8 cellular contexts compared by ENCODE assay signal in genomic region chr16:31093132-31093703, GRCh38. TPM values are rescaled to one million over a fixed set of nuclear protein-coding genes. Genes with fewer than 3 reads are reported as not detected.
DNase-seq lines count a peak whose midpoint lies in the region; ATAC-seq, FAIRE-seq and TF ChIP-seq lines count a peak whose summit lies in the region.

No MANE protein-coding gene starts in this region.

- peaks cover 2% of the 10 kb centered on the region; the same call in 1 of the 2 replicates for H3K4me1 ChIP-seq in H9 (ENCODE audit: insufficient read depth, low read length)
- H3K4me1 ChIP-seq in endothelial cell of umbilical vein (ENCODE audit: control insufficient read depth, extremely low read depth, insufficient read depth, low read length) = peaks cover 3% of the 10 kb centered on the region
- H3K4me1 ChIP-seq in neuronal stem cell (ENCODE audit: control insufficient read depth in 2 of 2, insufficient read depth in 1 of 2, low read depth in 1 of 2, low read length in 2 of 2) = peaks cover 0 to 6% of the 10 kb centered on the region in 2 donors

- H2AFZ ChIP-seq in H9 (ENCODE audit: low read length) = no peak overlapping the region
- H2AFZ ChIP-seq in endothelial cell of umbilical vein (ENCODE audit: low read depth, low read length) = no peak overlapping the region
- H2AFZ ChIP-seq in neuronal stem cell (ENCODE audit: low read length) = no peak overlapping the region

- peaks cover 5 to 22% (median 22%) of the 10 kb centered on the region in 3 experiments; a peak in 6 of 7 replicates for H3K36me3 Mint-ChIP-seq in H9 (ENCODE audit: insufficient read depth in 1 of 3, low read depth in 3 of 3)

- H3K4me1 Mint-ChIP-seq in H9 = peaks cover 9 to 15% of the 10 kb centered on the region in 2 experiments

- H3K9me3 Mint-ChIP-seq in H9 = no peaks in the 10 kb centered on the region; a peak in 1 of 5 replicates

- no peak overlapping the region for H2BK15ac ChIP-seq in H9 (ENCODE audit: low read depth, low read length)
- no peak overlapping the region for H2BK15ac ChIP-seq in neuronal stem cell (ENCODE audit: low read length)

- TF ChIP-seq CTCF in H9 (conservative IDR thresholded peaks at IDR 0.05) = no peak
- TF ChIP-seq CTCF in endothelial cell of umbilical vein (IDR thresholded peaks at IDR 0.05; ENCODE audit: extremely low read depth in 1 of 2, insufficient read depth in 1 of 2, low read depth in 1 of 2, low read length in 2 of 2) = no peak

- H3K4ac ChIP-seq in H9 (ENCODE audit: low read depth, low read length) (no peak overlapping the region), neuronal stem cell (ENCODE audit: low read length) (no peak overlapping the region)

- H3K79me2 ChIP-seq in H9 (ENCODE audit: insufficient read depth, low read length) (peaks cover 2% of the 10 kb centered on the region; the same call in 1 of the 2 replicates), endothelial cell of umbilical vein (ENCODE audit: control insufficient read depth, insufficient read depth, low read length) (peaks cover 10% of the 10 kb centered on the region)

- H3K14ac ChIP-seq in H9 (ENCODE audit: insufficient read depth, low read length) (no peak overlapping the region), neuronal stem cell (ENCODE audit: low read length) (no peak overlapping the region)

- H2BK120ac ChIP-seq in H9 (ENCODE audit: low read depth, low read length, poor library complexity, severe bottlenecking) (no peak overlapping the region), neuronal stem cell (ENCODE audit: low read depth, low read length) (no peak overlapping the region)

- intact Hi-C loops in endothelial cell of umbilical vein (cut with micrococcal nuclease) = no loop called here

- peak; percentile 15 for FAIRE-seq in endothelial cell of umbilical vein (lab: Jason Lieb, UNC)

- H3K23ac ChIP-seq in H9 (ENCODE audit: insufficient read length, low read depth, low read length) (no peak overlapping the region), neuronal stem cell (ENCODE audit: low read depth, low read length, poor library complexity) (no peak overlapping the region)

- no peak overlapping the region for H2BK5ac ChIP-seq in H9 (ENCODE audit: insufficient read length, low read length)
- peak overlapping the region; percentile 75 for H2BK5ac ChIP-seq in neuronal stem cell (ENCODE audit: low read length)

- H3K27ac ChIP-seq in H9 (ENCODE audit: insufficient read length, low read depth, low read length) = no peak overlapping the region
- H3K27ac ChIP-seq in endothelial cell of umbilical vein (ENCODE audit: insufficient read depth, low read depth, low read length) = no peak overlapping the region
- no peak overlapping the region for H3K27ac ChIP-seq in neuronal stem cell (replicated peaks; ENCODE audit: low read length)

- H4K5ac ChIP-seq in H9 (ENCODE audit: insufficient read length, low read depth, low read length) = no peak overlapping the region

- no peaks in the 10 kb centered on the region; the same call in 1 of the 2 replicates for H3K27me3 Mint-ChIP-seq in H9 (ENCODE audit: low read depth)

- no peaks in the 10 kb centered on the region for H3K9me3 ChIP-seq in H9 (ENCODE audit: control insufficient read depth, low read depth, low read length)
- no peaks in the 10 kb centered on the region for H3K9me3 ChIP-seq in endothelial cell of umbilical vein (replicated peaks; ENCODE audit: control insufficient read depth, insufficient read depth, low read length)
- peaks cover 0 to 6% of the 10 kb centered on the region in 2 donors for H3K9me3 ChIP-seq in neuronal stem cell (replicated peaks in 1 of 2; ENCODE audit: control insufficient read depth in 2 of 2, insufficient read depth in 1 of 2, low read depth in 1 of 2, low read length in 2 of 2)

- H3K4me3 ChIP-seq in endothelial cell of umbilical vein (replicated peaks in 1 of 3; ENCODE audit: insufficient read depth in 1 of 3, low read depth in 1 of 3, low read length in 3 of 3) (peak overlapping the region in 1 of 3 experiments; percentile 35), neuronal stem cell (ENCODE audit: low read length in 2 of 2) (peak overlapping the region in 1 of 2 donors; percentile 78)

- no peak overlapping the region for H2BK12ac ChIP-seq in H9 (ENCODE audit: insufficient read length, low read depth, low read length)
- H2BK12ac ChIP-seq in neuronal stem cell (ENCODE audit: low read length) = no peak overlapping the region

- dilution Hi-C loops in endothelial cell of umbilical vein (cut with MboI; ENCODE audit: extremely low pct_ligation_motif_present, low sequenced_read_pairs) = no loop called here

- H2AK5ac ChIP-seq in H9 (ENCODE audit: insufficient read length, low read length) (no peak overlapping the region), neuronal stem cell (ENCODE audit: low read depth, low read length) (no peak overlapping the region)

- WGBS in H9 (ENCODE audit: extremely low coverage, insufficient read length, low lambda C conversion rate) = no CpG with 5 or more reads among the region's 17 CpGs
- WGBS in neuronal stem cell (ENCODE audit: extremely low coverage in 2 of 2, insufficient read length in 2 of 2, insufficient replicate concordance in 1 of 2), 2 donors = no CpG with 5 or more reads among the region's 17 CpGs

- H3K27me3 ChIP-seq in H9 (ENCODE audit: insufficient read depth, low read length) (no peaks in the 10 kb centered on the region), endothelial cell of umbilical vein (ENCODE audit: control insufficient read depth in 2 of 2, insufficient read depth in 2 of 2, low read length in 2 of 2) (no peaks in the 10 kb centered on the region), neuronal stem cell (ENCODE audit: control insufficient read depth in 3 of 3, insufficient read depth in 3 of 3, low read depth in 1 of 3, low read length in 3 of 3) (no peaks in the 10 kb centered on the region)

- BruUV-seq in endothelial cell of umbilical vein (replicated peaks; lab: Mats Ljungman, UMichigan) = no TSS peak

- POLR2A ChIA-PET in endothelial cell of umbilical vein (lab: Charles Lee) = no interaction called here

- H2BK20ac ChIP-seq in H9 (ENCODE audit: low read depth, low read length, poor library complexity, severe bottlenecking) = no peak overlapping the region

- peaks cover 2% of the 10 kb centered on the region for H3K79me1 ChIP-seq in H9 (ENCODE audit: insufficient read depth, low read depth, low read length, poor library complexity, severe bottlenecking)
- peaks cover 5% of the 10 kb centered on the region for H3K79me1 ChIP-seq in neuronal stem cell (ENCODE audit: low read depth, low read length)

- in situ Hi-C loops in SK-MEL-5 (cut with HindIII; ENCODE audit: low pct_unique_long_range_greater_than_20kb, low sequenced_read_pairs) = no loop called here

- TF ChIP-seq POLR2A in endothelial cell of umbilical vein (IDR thresholded peaks at IDR 0.05; ENCODE audit: low read depth, low read length) = no peak
- no peak for TF ChIP-seq POLR2A in GM18505 (IDR thresholded peaks at IDR 0.05; ENCODE audit: borderline replicate concordance, extremely low read depth, insufficient read depth, insufficient read length)

- H3K4me2 ChIP-seq in H9 (ENCODE audit: insufficient read depth, insufficient read length, low read length) (peak overlapping the region; percentile 52), endothelial cell of umbilical vein (ENCODE audit: insufficient read depth, low read length) (peak overlapping the region; percentile 41), neuronal stem cell (ENCODE audit: insufficient read depth, low read length, poor library complexity, severe bottlenecking) (peak overlapping the region; percentile 43)

- no peaks in the 10 kb centered on the region for H3K9me1 ChIP-seq in endothelial cell of umbilical vein (replicated peaks; ENCODE audit: control insufficient read depth, extremely low read depth, insufficient read depth, low read length)

- no peak overlapping the region for H3K9ac ChIP-seq in H9 (ENCODE audit: extremely low read depth, insufficient read length, low read length)
- H3K9ac ChIP-seq in endothelial cell of umbilical vein (replicated peaks; ENCODE audit: extremely low read depth, insufficient read depth, low read length) = peak overlapping the region; percentile 63
- no peak overlapping the region for H3K9ac ChIP-seq in neuronal stem cell (ENCODE audit: low read depth, low read length, poor library complexity)

- H3K4me3 Mint-ChIP-seq in H9 = peak overlapping the region; percentile 92 to 99

- peaks cover 3% of the 10 kb centered on the region for H4K20me1 ChIP-seq in H9 (ENCODE audit: control insufficient read depth, insufficient read depth, insufficient read length)
- H4K20me1 ChIP-seq in endothelial cell of umbilical vein (replicated peaks; ENCODE audit: control insufficient read depth, extremely low read depth, insufficient read depth, low read length) = no peaks in the 10 kb centered on the region

- no peak overlapping the region for H3K27ac Mint-ChIP-seq in H9

- no peak overlapping the region for H3K18ac ChIP-seq in H9 (ENCODE audit: insufficient read length, low read depth, low read length)
- no peak overlapping the region for H3K18ac ChIP-seq in neuronal stem cell (ENCODE audit: low read length)

- no peak overlapping the region for H3K56ac ChIP-seq in H9 (ENCODE audit: insufficient read length, low read depth, low read length)

- peaks cover 11% of the 10 kb centered on the region for H3K23me2 ChIP-seq in H9 (ENCODE audit: insufficient read length, low read depth, low read length, poor library complexity, severe bottlenecking)

- peaks cover 2 to 6% of the 10 kb centered on the region in 2 experiments for H3K36me3 ChIP-seq in endothelial cell of umbilical vein (ENCODE audit: control insufficient read depth in 2 of 2, extremely low read depth in 1 of 2, insufficient read depth in 2 of 2, low read length in 2 of 2)
- H3K36me3 ChIP-seq in neuronal stem cell (replicated peaks in 1 of 2; ENCODE audit: control insufficient read depth in 2 of 2, insufficient read depth in 2 of 2, low read length in 2 of 2) = peaks cover 17 to 24% of the 10 kb centered on the region in 2 donors

- CTCF ChIA-PET in endothelial cell of umbilical vein (lab: Charles Lee) = interaction anchor here (0.7 to 6.5 kb wide), 7 partner anchors 19 to 248 kb away, joined by 3 to 66 read pairs (median 5); partner anchors contain the start of genes HSD3B7, KAT8, ZNF646 and ZNF668

- no peak overlapping the region for H3T11ph ChIP-seq in H9 (ENCODE audit: low read length)

- H4K8ac ChIP-seq in H9 (replicated peaks; ENCODE audit: insufficient read length, low read depth, low read length) = no peak overlapping the region
- H4K8ac ChIP-seq in neuronal stem cell (ENCODE audit: low read depth, low read length) = no peak overlapping the region

- H4K91ac ChIP-seq in H9 (ENCODE audit: insufficient read length, low read depth, low read length) (no peak overlapping the region), neuronal stem cell (ENCODE audit: low read depth, low read length, poor library complexity) (no peak overlapping the region)

- DNase-seq in AG08395 (ENCODE audit: low spot score) (peak; percentile 56), H9 (peak; percentile 69), SK-MEL-5 (ENCODE audit: low read depth, low spot score) (peak; percentile 70), endothelial cell of umbilical vein (ENCODE audit: low read depth, low spot score) (no peak), neuronal stem cell (ENCODE audit: low spot score) (peak; percentile 33), GOT3 (lab: John Stamatoyannopoulos, UW) (no peak)

- ATAC-seq in GM18505 (IDR thresholded peaks at IDR 0.05; ENCODE audit: unreplicated experiment) (no peak), GM18502 (IDR thresholded peaks at IDR 0.05; ENCODE audit: poor library complexity, unreplicated experiment) (no peak)

RNA-seq across cellular contexts. Expression of gene VKORC1, which starts 1.4 kb away (rescaled TPM):
- total RNA-seq in H9 (2021) = 93.9 and 94.5 TPM in 2 replicates
- total RNA-seq in SK-MEL-5 (2014; rRNA removed; shearing (Covaris generic)) = 206 and 219 TPM in 2 replicates
- polyA plus RNA-seq in SK-MEL-5 (2015; cell fraction: cytosol; rRNA removed) = 377 and 562 TPM in 2 replicates
- 46.8 and 55.2 TPM in 2 replicates for polyA plus RNA-seq in SK-MEL-5 (2015; cell fraction: nucleus; rRNA removed)
- 91.8 and 93.5 TPM in 2 replicates for total RNA-seq in endothelial cell of umbilical vein
- polyA plus RNA-seq in endothelial cell of umbilical vein = 586 and 728 TPM in 2 replicates
- 280 and 326 TPM in 2 replicates for polyA plus RNA-seq in endothelial cell of umbilical vein (2011; cell fraction: cytosol; rRNA removed)
- 108 and 116 TPM in 2 replicates for polyA plus RNA-seq in endothelial cell of umbilical vein (2011; cell fraction: nucleus; rRNA removed)
- polyA plus RNA-seq in endothelial cell of umbilical vein (2012) = 127 and 148 TPM in 2 replicates
- 286 and 321 TPM in 2 replicates for polyA minus RNA-seq in endothelial cell of umbilical vein
- polyA minus RNA-seq in endothelial cell of umbilical vein (2011; cell fraction: cytosol; rRNA and poly(A)+ RNA removed) = 75.9 TPM
- 22.7 and 23.5 TPM in 2 replicates for polyA minus RNA-seq in endothelial cell of umbilical vein (2011; cell fraction: nucleus; rRNA and poly(A)+ RNA removed)
- 92.1 TPM for polyA plus RNA-seq in neuronal stem cell (2013, experiment 1 of 2)
- polyA plus RNA-seq in neuronal stem cell (2013, experiment 2 of 2) = 93.7 TPM

RNA-seq across cellular contexts. Expression of gene PRSS53, which starts 4.5 kb away (rescaled TPM):
- total RNA-seq in H9 (2021) (2.8 and 3.6 TPM in 2 replicates), endothelial cell of umbilical vein (2.8 and 4.5 TPM in 2 replicates)
- 0.40 and 0.50 TPM in 2 replicates for total RNA-seq in SK-MEL-5 (2014; rRNA removed; shearing (Covaris generic))
- polyA plus RNA-seq in SK-MEL-5 (2015; cell fraction: cytosol; rRNA removed) = 1.4 and 2.0 TPM in 2 replicates
- polyA plus RNA-seq in SK-MEL-5 (2015; cell fraction: nucleus; rRNA removed) = 14.5 and 15.1 TPM in 2 replicates
- polyA plus RNA-seq in endothelial cell of umbilical vein = 3.5 and 4.6 TPM in 2 replicates
- 0.49 and 0.90 TPM in 2 replicates for polyA plus RNA-seq in endothelial cell of umbilical vein (2011; cell fraction: cytosol; rRNA removed)
- polyA plus RNA-seq in endothelial cell of umbilical vein (2011; cell fraction: nucleus; rRNA removed) = 23.7 and 25.2 TPM in 2 replicates
- polyA plus RNA-seq in endothelial cell of umbilical vein (2012) = 1.4 and 1.8 TPM in 2 replicates
- polyA minus RNA-seq in endothelial cell of umbilical vein = 1.1 and 1.7 TPM in 2 replicates
- 0.20 TPM for polyA minus RNA-seq in endothelial cell of umbilical vein (2011; cell fraction: cytosol; rRNA and poly(A)+ RNA removed)
- polyA minus RNA-seq in endothelial cell of umbilical vein (2011; cell fraction: nucleus; rRNA and poly(A)+ RNA removed) = 2.5 and 4.8 TPM in 2 replicates
- polyA plus RNA-seq in neuronal stem cell (2013, experiment 1 of 2) = 1.6 TPM
- polyA plus RNA-seq in neuronal stem cell (2013, experiment 2 of 2) = 1.9 TPM

RNA-seq across cellular contexts. Expression of gene BCKDK, which starts 15.0 kb away (rescaled TPM):
- total RNA-seq in H9 (2021) (55.7 and 57.0 TPM in 2 replicates), endothelial cell of umbilical vein (56.5 and 57.8 TPM in 2 replicates)
- total RNA-seq in SK-MEL-5 (2014; rRNA removed; shearing (Covaris generic)) = 23.6 and 27.2 TPM in 2 replicates
- polyA plus RNA-seq in SK-MEL-5 (2015; cell fraction: cytosol; rRNA removed) = 49.3 and 54.8 TPM in 2 replicates
- polyA plus RNA-seq in SK-MEL-5 (2015; cell fraction: nucleus; rRNA removed) = 38.8 and 42.2 TPM in 2 replicates
- polyA plus RNA-seq in endothelial cell of umbilical vein = 78.3 and 96.7 TPM in 2 replicates
- 54.0 and 59.0 TPM in 2 replicates for polyA plus RNA-seq in endothelial cell of umbilical vein (2011; cell fraction: cytosol; rRNA removed)
- polyA plus RNA-seq in endothelial cell of umbilical vein (2011; cell fraction: nucleus; rRNA removed) = 47.8 and 53.5 TPM in 2 replicates
- 55.8 and 72.9 TPM in 2 replicates for polyA plus RNA-seq in endothelial cell of umbilical vein (2012)
- polyA minus RNA-seq in endothelial cell of umbilical vein = 27.8 and 28.1 TPM in 2 replicates
- 20.4 TPM for polyA minus RNA-seq in endothelial cell of umbilical vein (2011; cell fraction: cytosol; rRNA and poly(A)+ RNA removed)
- polyA minus RNA-seq in endothelial cell of umbilical vein (2011; cell fraction: nucleus; rRNA and poly(A)+ RNA removed) = 14.4 and 19.6 TPM in 2 replicates
- polyA plus RNA-seq in neuronal stem cell (2013, experiment 1 of 2) = 33.0 TPM
- polyA plus RNA-seq in neuronal stem cell (2013, experiment 2 of 2) = 30.7 TPM

RNA-seq across cellular contexts. Expression of gene ZNF646, which starts 19.0 kb away (rescaled TPM):
- total RNA-seq in H9 (2021) = 25.9 and 29.2 TPM in 2 replicates
- 9.0 and 9.3 TPM in 2 replicates for total RNA-seq in SK-MEL-5 (2014; rRNA removed; shearing (Covaris generic))
- polyA plus RNA-seq in SK-MEL-5 (2015; cell fraction: cytosol; rRNA removed) = 9.8 and 10.7 TPM in 2 replicates
- polyA plus RNA-seq in SK-MEL-5 (2015; cell fraction: nucleus; rRNA removed) = 21.1 and 32.1 TPM in 2 replicates
- total RNA-seq in endothelial cell of umbilical vein = 13.1 and 15.9 TPM in 2 replicates
- 4.1 and 5.9 TPM in 2 replicates for polyA plus RNA-seq in endothelial cell of umbilical vein
- polyA plus RNA-seq in endothelial cell of umbilical vein (2011; cell fraction: cytosol; rRNA removed) = 2.7 and 3.3 TPM in 2 replicates
- polyA plus RNA-seq in endothelial cell of umbilical vein (2011; cell fraction: nucleus; rRNA removed) = 7.1 and 8.5 TPM in 2 replicates
- polyA plus RNA-seq in endothelial cell of umbilical vein (2012) = 8.0 and 8.4 TPM in 2 replicates
- polyA minus RNA-seq in endothelial cell of umbilical vein = 9.7 and 23.9 TPM in 2 replicates
- polyA minus RNA-seq in endothelial cell of umbilical vein (2011; cell fraction: cytosol; rRNA and poly(A)+ RNA removed) = 7.4 TPM
- 13.3 and 20.9 TPM in 2 replicates for polyA minus RNA-seq in endothelial cell of umbilical vein (2011; cell fraction: nucleus; rRNA and poly(A)+ RNA removed)
- polyA plus RNA-seq in neuronal stem cell (2013, experiment 1 of 2) = 11.7 TPM
- polyA plus RNA-seq in neuronal stem cell (2013, experiment 2 of 2) = 11.2 TPM

RNA-seq across cellular contexts. Expression of gene ZNF668, which starts 19.2 kb away (rescaled TPM):
- total RNA-seq in H9 (2021) = 18.6 and 19.6 TPM in 2 replicates
- total RNA-seq in SK-MEL-5 (2014; rRNA removed; shearing (Covaris generic)) = 9.3 TPM in 2 replicates
- 17.0 and 18.0 TPM in 2 replicates for polyA plus RNA-seq in SK-MEL-5 (2015; cell fraction: cytosol; rRNA removed)
- 8.1 and 13.7 TPM in 2 replicates for polyA plus RNA-seq in SK-MEL-5 (2015; cell fraction: nucleus; rRNA removed)
- total RNA-seq in endothelial cell of umbilical vein = 11.6 and 13.3 TPM in 2 replicates
- polyA plus RNA-seq in endothelial cell of umbilical vein = 11.8 and 14.4 TPM in 2 replicates
- 5.1 and 7.3 TPM in 2 replicates for polyA plus RNA-seq in endothelial cell of umbilical vein (2011; cell fraction: cytosol; rRNA removed)
- 5.0 and 5.7 TPM in 2 replicates for polyA plus RNA-seq in endothelial cell of umbilical vein (2011; cell fraction: nucleus; rRNA removed)
- polyA plus RNA-seq in endothelial cell of umbilical vein (2012) = 6.3 TPM in 2 replicates
- polyA minus RNA-seq in endothelial cell of umbilical vein = 6.9 and 8.0 TPM in 2 replicates
- polyA minus RNA-seq in endothelial cell of umbilical vein (2011; cell fraction: cytosol; rRNA and poly(A)+ RNA removed) = 14.7 TPM
- 4.0 and 7.6 TPM in 2 replicates for polyA minus RNA-seq in endothelial cell of umbilical vein (2011; cell fraction: nucleus; rRNA and poly(A)+ RNA removed)
- polyA plus RNA-seq in neuronal stem cell (2013, experiment 1 of 2) = 6.9 TPM
- polyA plus RNA-seq in neuronal stem cell (2013, experiment 2 of 2) = 7.3 TPM

Comparison
In these comparisons a context has a peak if more than half of its experiments do, and no peak if none do; other contexts are left out.
1. DNase-seq: peak in AG08395 (single experiment), H9 (single experiment), SK-MEL-5 (single experiment) and neuronal stem cell (single experiment); none in endothelial cell of umbilical vein (single experiment) and GOT3 (single experiment).
2. Peak in every context shown above with its lines, with median percentiles within 50 percentile points of each other: H3K4me2 ChIP-seq.